ENCODE assay signal across 11 cellular contexts in the genomic region with DNA sequence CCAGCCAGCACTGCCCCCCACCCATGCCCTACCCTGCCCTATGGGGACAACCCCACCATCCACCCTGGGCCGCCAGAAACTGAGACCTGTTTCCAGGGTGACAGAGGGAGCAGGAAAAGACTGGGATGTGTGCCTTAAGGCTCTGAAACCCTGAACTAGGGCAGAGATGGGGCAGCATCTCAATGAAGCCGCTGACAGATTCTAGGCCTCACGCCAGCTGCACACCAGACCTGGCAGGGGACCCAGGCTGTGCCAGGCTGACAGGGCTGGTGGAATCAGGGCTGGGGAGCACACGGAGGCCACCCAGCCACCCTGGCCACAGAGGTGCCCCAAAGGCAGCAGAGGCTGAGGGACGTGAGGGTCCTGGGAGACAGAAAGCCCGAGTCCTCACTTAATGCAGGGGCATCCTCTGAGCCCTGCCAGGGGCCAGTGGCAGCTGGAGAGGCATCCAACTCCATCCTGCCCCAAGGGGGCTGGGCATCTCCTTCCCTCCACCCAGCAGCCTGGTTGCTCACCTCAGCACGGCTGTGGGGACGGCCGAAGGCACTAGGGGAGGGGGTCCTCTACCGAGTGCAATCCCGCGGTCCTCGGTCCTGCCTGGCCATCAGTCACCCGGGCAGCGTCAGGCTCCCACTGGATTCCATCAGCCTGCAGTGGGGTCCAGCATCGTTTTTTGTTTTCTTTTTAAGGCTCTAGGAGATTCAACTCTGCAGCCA.
DNase-seq lines count a peak whose midpoint lies in the region; ATAC-seq, FAIRE-seq and TF ChIP-seq lines count a peak whose summit lies in the region.
"Had no signal": no experiment of that assay in that cellular context is flagged by ENCODE, and none has a peak within 500 bp of the region (broad histone marks: within the 10 kb centered on the region; RNA-seq: fewer than 3 reads in every experiment).

No MANE protein-coding gene starts in this region.

- peaks cover 5% of the 10 kb centered on the region for H3K9me3 Mint-ChIP-seq in endothelial cell (ENCODE audit: unreplicated experiment)

- no peak for ATAC-seq in left colon
- ATAC-seq: foreskin keratinocyte; stimulated activated naive B cell treated with anti-CD40 and anti-IgM and Interleukin-4, amounts not matched to agents 10 μg/mL and 1 μg/mL and 100 μg/mL, for 72 hours had no signal

- no peaks in the 10 kb centered on the region for H3K27me3 ChIP-seq in layer of hippocampus (ENCODE audit: control insufficient read depth, insufficient read depth, low read length)
- H3K27me3 ChIP-seq: foreskin keratinocyte had no signal

- TF ChIP-seq CTCF in D721Med (IDR thresholded peaks at IDR 0.05; ENCODE audit: insufficient read depth, missing control alignments), result no peak
- TF ChIP-seq CTCF in endothelial cell (IDR thresholded peaks at IDR 0.05; ENCODE audit: unreplicated experiment), result no peak

- FAIRE-seq in D721Med (lab: Jason Lieb, UNC), result no peak

- H3K36me3 Mint-ChIP-seq in endothelial cell (ENCODE audit: low read depth, unreplicated experiment), result peaks cover 6% of the 10 kb centered on the region

- peaks cover 12% of the 10 kb centered on the region for H3K27me3 Mint-ChIP-seq in endothelial cell (ENCODE audit: unreplicated experiment)

- H3K4me3 Mint-ChIP-seq in endothelial cell (ENCODE audit: unreplicated experiment), result no peak overlapping the region
- H3K4me3 Mint-ChIP-seq: stimulated activated naive B cell treated with anti-CD40 and anti-IgM and Interleukin-4, amounts not matched to agents 10 μg/mL and 1 μg/mL and 100 μg/mL, for 72 hours had no signal

- H3K4me1 Mint-ChIP-seq in endothelial cell (ENCODE audit: unreplicated experiment), result peaks cover 16% of the 10 kb centered on the region

- H3K27ac Mint-ChIP-seq in endothelial cell (ENCODE audit: unreplicated experiment), result no peak overlapping the region
- H3K27ac Mint-ChIP-seq: stimulated activated naive B cell treated with anti-CD40 and anti-IgM and Interleukin-4, amounts not matched to agents 10 μg/mL and 1 μg/mL and 100 μg/mL, for 72 hours had no signal

- peak overlapping the region; percentile 69 for H3K27ac ChIP-seq in layer of hippocampus (ENCODE audit: low read depth, low read length)
- H3K27ac ChIP-seq in substantia nigra (ENCODE audit: low read depth, low read length, poor library complexity, severe bottlenecking), result peak overlapping the region; percentile 79
- H3K27ac ChIP-seq: foreskin keratinocyte had no signal

- intact Hi-C loops in left colon (cut with DNase I, micrococcal nuclease), result no loop called here

- DNase-seq in NCI-H1105 treated with DMSO at 0.1 percent for 48 hours (lab: John Stamatoyannopoulos, UW), result peak; percentile 10
- no peak for DNase-seq in NCI-H1105 (lab: John Stamatoyannopoulos, UW)
- peak; percentile 16 for DNase-seq in T1000 (lab: John Stamatoyannopoulos, UW)
- DNase-seq in substantia nigra (lab: John Stamatoyannopoulos, UW), result peak; percentile 37 to 95 (median 85)
- DNase-seq in D721Med (ENCODE audit: insufficient read length, low spot score), result no peak
- DNase-seq in left colon, result no peak
- no peak for DNase-seq in endothelial cell (ENCODE audit: low spot score)
- DNase-seq: 8988T; foreskin keratinocyte; stimulated activated naive B cell treated with anti-CD40 and anti-IgM and Interleukin-4, amounts not matched to agents 10 μg/mL and 1 μg/mL and 100 μg/mL, for 72 hours had no signal

Comparison
In these comparisons a context has a peak if more than half of its experiments do, and no peak if none do; other contexts are left out.
1. DNase-seq: peak in NCI-H1105 treated with DMSO at 0.1 percent for 48 hours (single experiment), T1000 (single experiment) and substantia nigra (49 of 49); none in NCI-H1105 (single experiment), D721Med (single experiment), left colon (0 of 2) and endothelial cell (single experiment).